ENCODE assay signal across 1 cellular context in the genomic region with DNA sequence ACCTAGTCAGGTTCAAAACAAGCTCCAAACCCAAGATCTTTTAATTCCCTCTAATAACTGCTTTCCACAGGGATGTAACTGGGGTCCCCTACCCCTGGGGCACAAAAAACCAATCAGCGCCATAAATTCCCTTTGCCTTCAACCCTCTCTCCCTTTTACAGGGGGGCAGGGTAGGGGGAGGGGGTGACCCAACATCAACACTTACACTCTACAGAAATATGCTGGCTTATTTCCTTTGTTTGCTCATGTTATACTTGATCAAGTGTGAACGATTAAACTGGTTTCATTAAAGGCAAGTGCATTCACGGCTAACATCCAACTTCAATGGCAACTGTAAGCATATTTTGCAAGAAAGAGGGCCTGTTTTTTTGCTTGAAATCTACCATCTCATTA.
TF ChIP-seq lines count a peak whose summit lies in the region.

No MANE protein-coding gene starts in this region.

TF ChIP-seq in HepG2, 621 proteins besides CTCF, POLR2A, EP300 and RAD21:
- TF ChIP-seq, protein P1, sequence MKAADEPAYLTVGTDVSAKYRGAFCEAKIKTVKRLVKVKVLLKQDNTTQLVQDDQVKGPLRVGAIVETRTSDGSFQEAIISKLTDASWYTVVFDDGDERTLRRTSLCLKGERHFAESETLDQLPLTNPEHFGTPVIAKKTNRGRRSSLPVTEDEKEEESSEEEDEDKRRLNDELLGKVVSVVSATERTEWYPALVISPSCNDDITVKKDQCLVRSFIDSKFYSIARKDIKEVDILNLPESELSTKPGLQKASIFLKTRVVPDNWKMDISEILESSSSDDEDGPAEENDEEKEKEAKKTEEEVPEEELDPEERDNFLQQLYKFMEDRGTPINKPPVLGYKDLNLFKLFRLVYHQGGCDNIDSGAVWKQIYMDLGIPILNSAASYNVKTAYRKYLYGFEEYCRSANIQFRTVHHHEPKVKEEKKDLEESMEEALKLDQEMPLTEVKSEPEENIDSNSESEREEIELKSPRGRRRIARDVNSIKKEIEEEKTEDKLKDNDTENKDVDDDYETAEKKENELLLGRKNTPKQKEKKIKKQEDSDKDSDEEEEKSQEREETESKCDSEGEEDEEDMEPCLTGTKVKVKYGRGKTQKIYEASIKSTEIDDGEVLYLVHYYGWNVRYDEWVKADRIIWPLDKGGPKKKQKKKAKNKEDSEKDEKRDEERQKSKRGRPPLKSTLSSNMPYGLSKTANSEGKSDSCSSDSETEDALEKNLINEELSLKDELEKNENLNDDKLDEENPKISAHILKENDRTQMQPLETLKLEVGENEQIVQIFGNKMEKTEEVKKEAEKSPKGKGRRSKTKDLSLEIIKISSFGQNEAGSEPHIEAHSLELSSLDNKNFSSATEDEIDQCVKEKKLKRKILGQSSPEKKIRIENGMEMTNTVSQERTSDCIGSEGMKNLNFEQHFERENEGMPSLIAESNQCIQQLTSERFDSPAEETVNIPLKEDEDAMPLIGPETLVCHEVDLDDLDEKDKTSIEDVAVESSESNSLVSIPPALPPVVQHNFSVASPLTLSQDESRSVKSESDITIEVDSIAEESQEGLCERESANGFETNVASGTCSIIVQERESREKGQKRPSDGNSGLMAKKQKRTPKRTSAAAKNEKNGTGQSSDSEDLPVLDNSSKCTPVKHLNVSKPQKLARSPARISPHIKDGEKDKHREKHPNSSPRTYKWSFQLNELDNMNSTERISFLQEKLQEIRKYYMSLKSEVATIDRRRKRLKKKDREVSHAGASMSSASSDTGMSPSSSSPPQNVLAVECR (CRISPR knock-in tag; IDR thresholded peaks at IDR 0.05; ENCODE audit: borderline replicate concordance) = no peak
- no peak for TF ChIP-seq ZFP37 (CRISPR knock-in tag; IDR thresholded peaks at IDR 0.05; ENCODE audit: borderline replicate concordance)
- TF ChIP-seq POGZ (CRISPR knock-in tag; IDR thresholded peaks at IDR 0.05) = no peak
- no peak for TF ChIP-seq SMAD9 (CRISPR knock-in tag; IDR thresholded peaks at IDR 0.05)
